In the genomic region with DNA sequence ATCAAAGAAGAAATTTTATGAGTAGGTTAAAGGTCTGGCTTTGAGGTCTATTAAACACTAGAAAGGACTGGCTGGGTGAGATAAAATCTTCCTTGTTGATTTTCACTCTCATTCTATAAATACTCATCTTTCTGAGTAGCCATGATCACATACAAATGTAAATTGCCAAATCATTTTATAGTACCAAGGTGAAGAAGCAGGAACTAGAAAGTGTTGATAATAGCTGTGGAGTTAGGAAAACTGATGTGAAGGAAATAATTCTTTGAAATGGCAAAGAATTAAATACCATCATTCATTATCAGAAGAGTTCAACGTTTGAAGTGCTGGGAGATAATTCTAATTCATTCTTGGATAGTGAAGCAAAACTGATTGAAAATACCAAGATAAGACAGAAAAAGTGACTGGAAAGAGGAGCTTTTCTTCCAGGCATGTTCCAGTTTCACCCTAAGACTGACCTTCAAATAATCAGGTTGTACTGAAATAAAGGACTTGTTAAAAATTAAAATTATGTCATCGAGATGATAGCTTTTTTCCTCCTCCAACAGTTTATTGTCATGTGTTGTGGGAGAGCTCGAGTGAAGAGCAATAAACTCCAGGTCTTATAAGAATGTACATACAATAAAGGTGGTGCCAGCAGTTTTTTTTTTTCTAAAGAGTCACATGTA, we compare ENCODE assay signal across 17 cellular contexts. TPM values are rescaled to one million over a fixed set of nuclear protein-coding genes. Genes with fewer than 3 reads are reported as not detected.
DNase-seq lines count a peak whose midpoint lies in the region; ATAC-seq, FAIRE-seq and TF ChIP-seq lines count a peak whose summit lies in the region.
"Had no signal": no experiment of that assay in that cellular context is flagged by ENCODE, and none has a peak within 500 bp of the region (broad histone marks: within the 10 kb centered on the region; RNA-seq: fewer than 3 reads in every experiment).

No MANE protein-coding gene starts in this region.

- TF ChIP-seq EP300 in HepG2 (IDR thresholded peaks at IDR 0.05; ENCODE audit: low read depth in 2 of 2, low read length in 2 of 2) (no peak), HepG2 (CRISPR knock-in tag; IDR thresholded peaks at IDR 0.05; ENCODE audit: borderline replicate concordance) (no peak)

- TF ChIP-seq POLR2A in HepG2 (IDR thresholded peaks at IDR 0.05; ENCODE audit: insufficient read depth in 1 of 2, low read depth in 2 of 2, low read length in 2 of 2) (no peak), right lobe of liver (IDR thresholded peaks at IDR 0.05) (no peak)

- H3K27me3 ChIP-seq in HepG2 (ENCODE audit: control insufficient read depth in 1 of 2, insufficient read depth in 2 of 2, low read length in 2 of 2) (no peaks in the 10 kb centered on the region), right lobe of liver (no peaks in the 10 kb centered on the region), colonic mucosa (no peaks in the 10 kb centered on the region)

- peaks cover 25% of the 10 kb centered on the region for H3K36me3 Mint-ChIP-seq in natural killer cell

- H3K4me2 ChIP-seq in HepG2 (ENCODE audit: low read depth, low read length): no peak overlapping the region

- H3K9ac ChIP-seq in HepG2 (ENCODE audit: insufficient read depth, low read depth, low read length): no peak overlapping the region
- H3K9ac ChIP-seq in colonic mucosa (ENCODE audit: low read depth in 2 of 2, low read length in 2 of 2): peak overlapping the region in 1 of 2 donors; percentile 19

- TF ChIP-seq CTCF in HepG2 (CRISPR knock-in tag; IDR thresholded peaks at IDR 0.05) (no peak), right lobe of liver (IDR thresholded peaks at IDR 0.05) (no peak), colonic mucosa (IDR thresholded peaks at IDR 0.05) (no peak), natural killer cell (IDR thresholded peaks at IDR 0.05) (no peak)

- H3K4me3 Mint-ChIP-seq in natural killer cell: no peak overlapping the region
- H3K4me3 Mint-ChIP-seq: endodermal cell had no signal

- H4K20me1 ChIP-seq in HepG2 (ENCODE audit: insufficient read depth, low read length): no peaks in the 10 kb centered on the region; the same call in 1 of the 2 replicates

- no peaks in the 10 kb centered on the region for H3K4me1 ChIP-seq in HepG2 (ENCODE audit: insufficient read depth, low read length)
- no peaks in the 10 kb centered on the region for H3K4me1 ChIP-seq in right lobe of liver
- H3K4me1 ChIP-seq in colonic mucosa: peaks cover 8% of the 10 kb centered on the region

- ATAC-seq in HepG2 (no peak), right lobe of liver (no peak), natural killer cell (no peak), left lobe of liver (no peak)

- H3K4me3 ChIP-seq in HepG2 (replicated peaks in 1 of 3; ENCODE audit: insufficient read depth in 1 of 3, low read depth in 2 of 3, low read length in 3 of 3): no peak overlapping the region
- no peak overlapping the region for H3K4me3 ChIP-seq in right lobe of liver
- H3K4me3 ChIP-seq in colonic mucosa: no peak overlapping the region
- H3K4me3 ChIP-seq: thoracic aorta had no signal

- POLR2A ChIA-PET in HepG2 (lab: Yijun Ruan, JAX): interaction anchor here (1.8 kb wide), 1 partner anchor 426 kb away, joined by 8 read pairs; no protein-coding TSS in a partner anchor

- peaks cover 18 to 34% of the 10 kb centered on the region in 2 donors for H3K4me1 Mint-ChIP-seq in natural killer cell
- H3K4me1 Mint-ChIP-seq: endodermal cell had no signal

- no peak for FAIRE-seq in HepG2 (lab: Jason Lieb, UNC)

- no TSS peak for BruUV-seq in HepG2 (replicated peaks; lab: Mats Ljungman, UMichigan)

- CTCF ChIA-PET in HepG2 (lab: Yijun Ruan, JAX; ENCODE audit: low intra/inter-chr PET ratio, low total read pairs): no interaction called here

- no peaks in the 10 kb centered on the region for H3K79me2 ChIP-seq in HepG2 (ENCODE audit: insufficient read depth, low read length)

- peak overlapping the region in 1 of 2 donors; percentile 42 for H3K27ac Mint-ChIP-seq in natural killer cell
- H3K27ac Mint-ChIP-seq: endodermal cell had no signal

- in situ Hi-C loops in HepG2 (cut with HindIII; ENCODE audit: extremely low pct_ligation_motif_present, low pct_unique_long_range_greater_than_20kb): no loop called here

- 13% methylated on average over 3 of the region's 3 CpGs for WGBS in HepG2 (ENCODE audit: low lambda C conversion rate)
- 33% methylated on average over 3 of the region's 3 CpGs for WGBS in right lobe of liver (ENCODE audit: insufficient coverage, low coverage, low lambda C conversion rate, missing lambda C conversion rate)

- H3K27me3 Mint-ChIP-seq in natural killer cell (ENCODE audit: low read depth in 2 of 2): no peaks in the 10 kb centered on the region

- no peak for DNase-seq in HepG2 (ENCODE audit: low spot score)
- no peak for DNase-seq in right lobe of liver
- DNase-seq in colonic mucosa: no peak
- peak; percentile 75 for DNase-seq in kidney tubule cell (ENCODE audit: low spot score)
- DNase-seq in natural killer cell: no peak
- DNase-seq in left lobe of liver (ENCODE audit: low spot score): no peak
- no peak for DNase-seq in activated CD4-positive, alpha-beta T cell treated with anti-CD3 and anti-CD28 coated beads for 1 hour
- no peak for DNase-seq in DMS79 treated with DMSO at 0.1 percent for 48 hours (lab: John Stamatoyannopoulos, UW)
- DNase-seq: activated CD4-positive, alpha-beta T cell treated with anti-CD3 and anti-CD28 coated beads, Interleukin-2, amount 50 U/mL, for 1 hour; aorta; DMS79; endodermal cell; hippocampal formation; NCI-H1105; nucleus accumbens; T-helper 1 cell had no signal

- no peak overlapping the region for H2AFZ ChIP-seq in HepG2 (ENCODE audit: low read length)

- no peaks in the 10 kb centered on the region for H3K9me3 ChIP-seq in HepG2 (ENCODE audit: low read length)
- no peaks in the 10 kb centered on the region for H3K9me3 ChIP-seq in right lobe of liver
- no peaks in the 10 kb centered on the region for H3K9me3 ChIP-seq in colonic mucosa
- H3K9me3 ChIP-seq: thoracic aorta had no signal

- intact Hi-C loops in HepG2 (cut with micrococcal nuclease; ENCODE audit: unreplicated experiment): no loop called here
- intact Hi-C loops in right lobe of liver (cut with DNase I): no loop called here
- intact Hi-C loops in colonic mucosa (cut with DNase I): no loop called here
- intact Hi-C loops in natural killer cell (cut with micrococcal nuclease): no loop called here

- H3K27ac ChIP-seq in HepG2 (ENCODE audit: extremely low read length, insufficient read depth, low read length) (no peak overlapping the region), right lobe of liver (no peak overlapping the region), colonic mucosa (peak overlapping the region; percentile 48)
- H3K27ac ChIP-seq: thoracic aorta had no signal

- no peaks in the 10 kb centered on the region for H3K9me3 Mint-ChIP-seq in natural killer cell
- H3K9me3 Mint-ChIP-seq: endodermal cell had no signal

- peaks cover 15 to 22% of the 10 kb centered on the region in 2 experiments for H3K36me3 ChIP-seq in HepG2 (replicated peaks in 1 of 2; ENCODE audit: control insufficient read depth in 1 of 2, insufficient read depth in 2 of 2, low read length in 2 of 2)
- H3K36me3 ChIP-seq in right lobe of liver: peaks cover 0 to 20% (median 12%) of the 10 kb centered on the region in 4 donors
- H3K36me3 ChIP-seq in colonic mucosa: peaks cover 4% of the 10 kb centered on the region
- H3K36me3 ChIP-seq: thoracic aorta had no signal

- TF ChIP-seq RAD21 in HepG2 (CRISPR knock-in tag; IDR thresholded peaks at IDR 0.05): no peak

TF ChIP-seq in HepG2, 621 proteins besides CTCF, POLR2A, EP300 and RAD21:
- TF ChIP-seq AGO2 (optimal IDR thresholded peaks at IDR 0.05; ENCODE audit: low read depth, low read length) (peak; percentile 43), IKZF5 (CRISPR knock-in tag; IDR thresholded peaks at IDR 0.05) (no peak), RBFOX2 (IDR thresholded peaks at IDR 0.05; ENCODE audit: low read depth, low read length) (peak; percentile 52; the same call in 1 of the 2 replicates)

RNA-seq across cellular contexts. Expression of gene THBS1, which starts 17.4 kb away (rescaled TPM):
- total RNA-seq in HepG2 (2016; rRNA removed; fragmentation: Illumina TruSeq; extraction: Trizol): 35.6 and 67.1 TPM in 2 replicates
- 10.4 and 13.6 TPM in 2 replicates for total RNA-seq in HepG2 (2016; cell fraction: cytosol; rRNA removed; fragmentation: Illumina TruSeq; extraction: Trizol; ENCODE audit: low read depth)
- 31.2 and 67.2 TPM in 2 replicates for total RNA-seq in HepG2 (2016; cell fraction: insoluble cytoplasmic fraction; rRNA removed; fragmentation: Illumina TruSeq; extraction: Trizol)
- total RNA-seq in HepG2 (2016; cell fraction: membrane; rRNA removed; fragmentation: Illumina TruSeq; extraction: Trizol): 12.7 and 15.5 TPM in 2 replicates
- 154 and 191 TPM in 2 replicates for total RNA-seq in HepG2 (2016; cell fraction: nucleus; rRNA removed; fragmentation: Illumina TruSeq; extraction: Trizol)
- polyA plus RNA-seq in HepG2 (2011; rRNA removed): 54.7 and 64.6 TPM in 2 replicates
- polyA plus RNA-seq in HepG2 (2011; cell fraction: cytosol; rRNA removed): 18.4 and 18.6 TPM in 2 replicates
- 258 and 353 TPM in 2 replicates for polyA plus RNA-seq in HepG2 (2011; cell fraction: nucleus; rRNA removed)
- 14.5 and 32.8 TPM in 2 replicates for polyA plus RNA-seq in HepG2 (2012)
- 1.0 and 1.3 TPM in 2 replicates for polyA plus RNA-seq in HepG2 (2016; cell fraction: cytosol; fragmentation: Illumina TruSeq; extraction: Trizol; ENCODE audit: low read depth)
- polyA plus RNA-seq in HepG2 (2016; cell fraction: insoluble cytoplasmic fraction; fragmentation: Illumina TruSeq; extraction: Trizol; ENCODE audit: low read depth): 13.5 and 17.7 TPM in 2 replicates
- 1.9 and 2.6 TPM in 2 replicates for polyA plus RNA-seq in HepG2 (2016; cell fraction: membrane; fragmentation: Illumina TruSeq; extraction: Trizol; ENCODE audit: low read depth)
- 147 and 163 TPM in 2 replicates for polyA plus RNA-seq in HepG2 (2016; cell fraction: nucleus; fragmentation: Illumina TruSeq; extraction: Trizol; ENCODE audit: insufficient read depth, low read depth)
- 15.2 and 310 TPM in 2 replicates for polyA minus RNA-seq in HepG2 (2011; rRNA and poly(A)+ RNA removed; ENCODE audit: low replicate concordance)
- polyA minus RNA-seq in HepG2 (2011; cell fraction: cytosol; rRNA and poly(A)+ RNA removed): 142 and 165 TPM in 2 replicates
- polyA minus RNA-seq in HepG2 (2011; cell fraction: nucleus; rRNA and poly(A)+ RNA removed): 395 and 466 TPM in 2 replicates
- total RNA-seq in right lobe of liver: 100 to 1,000 TPM in 1 of 6 experiments, 10 to 100 TPM in 5; 10.7 to 253 (median 64.6) TPM
- 100 to 1,000 TPM; 162 to 390 TPM for total RNA-seq in colonic mucosa
- 10 to 100 TPM; 27.1 to 43.3 (median 38.3) TPM for total RNA-seq in natural killer cell
- 20.1 TPM for total RNA-seq in left lobe of liver
